In the genomic region with DNA sequence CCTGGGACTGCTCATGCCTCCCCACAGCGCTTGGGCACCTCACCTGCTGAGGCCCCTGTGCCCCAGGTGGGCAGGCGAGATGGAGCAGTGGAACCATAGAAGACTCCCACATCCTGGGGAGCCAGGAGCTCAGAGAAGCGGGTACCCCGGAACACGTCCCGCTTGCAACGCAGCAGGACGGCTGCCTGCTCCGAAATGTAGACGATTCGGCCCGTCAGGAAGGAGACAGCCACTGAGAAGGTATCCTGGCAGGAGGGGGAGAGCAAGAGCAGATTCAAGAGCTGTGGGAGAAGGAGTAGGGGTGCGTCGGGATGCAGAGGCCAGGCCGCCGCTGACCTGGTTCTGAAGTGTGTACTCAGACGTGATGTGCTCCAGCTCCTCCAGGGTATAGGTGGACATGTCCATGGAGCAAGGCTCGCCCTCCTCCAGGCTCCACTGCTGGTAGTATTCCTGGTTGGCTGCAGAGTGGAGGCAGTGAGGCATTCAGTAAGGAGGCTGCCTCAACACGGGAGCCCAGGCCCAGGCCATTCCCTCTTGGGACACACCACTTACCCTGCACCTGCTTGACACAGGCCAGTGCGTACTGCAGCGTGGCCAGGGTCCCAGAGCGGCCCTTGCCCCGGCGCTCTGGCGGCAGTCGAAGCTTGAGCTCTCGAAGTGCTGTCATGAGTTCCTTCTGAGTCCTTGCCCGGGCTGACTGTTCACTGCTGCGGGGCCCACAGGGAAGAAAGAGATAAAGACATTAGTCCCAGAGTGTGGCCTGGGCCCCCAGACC, we compare ENCODE assay signal across 1 cellular context.
TF ChIP-seq lines count a peak whose summit lies in the region.

No MANE protein-coding gene starts in this region.

TF ChIP-seq in IMR-90, 13 proteins besides CTCF, POLR2A, EP300 and RAD21:
- TF ChIP-seq FOS (IDR thresholded peaks at IDR 0.05; ENCODE audit: low read depth, low read length) (no peak), RFX5 (IDR thresholded peaks at IDR 0.05; ENCODE audit: low read depth, low read length) (no peak), CHD1 (IDR thresholded peaks at IDR 0.05; ENCODE audit: low read depth, low read length) (no peak), MAZ (IDR thresholded peaks at IDR 0.05; ENCODE audit: borderline replicate concordance, low read depth, low read length) (no peak), MXI1 (IDR thresholded peaks at IDR 0.05; ENCODE audit: borderline replicate concordance, low read depth, low read length) (no peak), BHLHE40 (IDR thresholded peaks at IDR 0.05; ENCODE audit: low read depth, low read length) (no peak), SMC3 (IDR thresholded peaks at IDR 0.05; ENCODE audit: low read depth, low read length) (no peak), RCOR1 (IDR thresholded peaks at IDR 0.05; ENCODE audit: insufficient replicate concordance, low read length) (no peak), NFE2L2 (IDR thresholded peaks at IDR 0.05; ENCODE audit: low read depth, low read length) (no peak), CEBPB (IDR thresholded peaks at IDR 0.05; ENCODE audit: low read depth, low read length) (no peak)
- TF ChIP-seq, protein P1, sequence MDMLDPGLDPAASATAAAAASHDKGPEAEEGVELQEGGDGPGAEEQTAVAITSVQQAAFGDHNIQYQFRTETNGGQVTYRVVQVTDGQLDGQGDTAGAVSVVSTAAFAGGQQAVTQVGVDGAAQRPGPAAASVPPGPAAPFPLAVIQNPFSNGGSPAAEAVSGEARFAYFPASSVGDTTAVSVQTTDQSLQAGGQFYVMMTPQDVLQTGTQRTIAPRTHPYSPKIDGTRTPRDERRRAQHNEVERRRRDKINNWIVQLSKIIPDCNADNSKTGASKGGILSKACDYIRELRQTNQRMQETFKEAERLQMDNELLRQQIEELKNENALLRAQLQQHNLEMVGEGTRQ (IDR thresholded peaks at IDR 0.05; ENCODE audit: low read depth, low read length): no peak
- TF ChIP-seq, protein P2, sequence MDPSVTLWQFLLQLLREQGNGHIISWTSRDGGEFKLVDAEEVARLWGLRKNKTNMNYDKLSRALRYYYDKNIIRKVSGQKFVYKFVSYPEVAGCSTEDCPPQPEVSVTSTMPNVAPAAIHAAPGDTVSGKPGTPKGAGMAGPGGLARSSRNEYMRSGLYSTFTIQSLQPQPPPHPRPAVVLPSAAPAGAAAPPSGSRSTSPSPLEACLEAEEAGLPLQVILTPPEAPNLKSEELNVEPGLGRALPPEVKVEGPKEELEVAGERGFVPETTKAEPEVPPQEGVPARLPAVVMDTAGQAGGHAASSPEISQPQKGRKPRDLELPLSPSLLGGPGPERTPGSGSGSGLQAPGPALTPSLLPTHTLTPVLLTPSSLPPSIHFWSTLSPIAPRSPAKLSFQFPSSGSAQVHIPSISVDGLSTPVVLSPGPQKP (IDR thresholded peaks at IDR 0.05; ENCODE audit: borderline replicate concordance, low read depth, low read length): no peak
